In genomic region chr3:52218454-52218853, GRCh38 we compare ENCODE assay signal across 14 cellular contexts. TPM values are rescaled to one million over a fixed set of nuclear protein-coding genes. Genes with fewer than 3 reads are reported as not detected.
DNase-seq lines count a peak whose midpoint lies in the region; ATAC-seq and TF ChIP-seq lines count a peak whose summit lies in the region.
"Had no signal": no experiment of that assay in that cellular context is flagged by ENCODE, and none has a peak within 500 bp of the region (broad histone marks: within the 10 kb centered on the region; RNA-seq: fewer than 3 reads in every experiment).

No MANE protein-coding gene starts in this region.

- CTCF ChIA-PET in A673 (lab: Charles Lee), result no interaction called here

- peak overlapping the region; percentile 67 for H3K27ac ChIP-seq in CD4-positive, CD25-positive, alpha-beta regulatory T cell (ENCODE audit: insufficient read depth, low read length, poor library complexity, severe bottlenecking)
- H3K27ac ChIP-seq in body of pancreas, result peak overlapping the region in 3 of 4 donors; percentile 9 to 86 (median 83)
- H3K27ac ChIP-seq in A673 (ENCODE audit: low read depth, low read length, poor library complexity, severe bottlenecking), result no peak overlapping the region

- H3K27me3 ChIP-seq in CD4-positive, CD25-positive, alpha-beta regulatory T cell (ENCODE audit: control insufficient read depth, insufficient read depth, low read length), result no peaks in the 10 kb centered on the region
- H3K27me3 ChIP-seq in body of pancreas, result no peaks in the 10 kb centered on the region
- no peaks in the 10 kb centered on the region for H3K27me3 ChIP-seq in A673 (replicated peaks; ENCODE audit: insufficient read depth, low read depth, low read length, poor library complexity)
- H3K27me3 ChIP-seq: dorsolateral prefrontal cortex had no signal

- H3K36me3 Mint-ChIP-seq in CD4-positive, CD25-positive, alpha-beta regulatory T cell, result peaks cover 21% of the 10 kb centered on the region
- H3K36me3 Mint-ChIP-seq in nephron (ENCODE audit: low read depth), result peaks cover 28% of the 10 kb centered on the region

- TF ChIP-seq POLR2A in NB4 (IDR thresholded peaks at IDR 0.05; ENCODE audit: extremely low read depth, insufficient read length), result no peak
- no peak for TF ChIP-seq POLR2A in body of pancreas (IDR thresholded peaks at IDR 0.05)

- peak in 1 of 3 donors; percentile 80 for DNase-seq in CD4-positive, CD25-positive, alpha-beta regulatory T cell
- DNase-seq in NB4 (ENCODE audit: low read depth) (peak; percentile 47), body of pancreas (no peak), LoVo (ENCODE audit: low spot score) (no peak), A673 (ENCODE audit: low spot score) (no peak)
- DNase-seq: DMS53; NCI-H1930; stimulated activated CD8-positive, alpha-beta memory T cell treated with anti-CD3 and anti-CD28 coated beads, Interleukin-4, amount 100 ng/mL, for 48 hours had no signal

- 71 to 94% methylated on average over 7 to 12 of the region's 12 CpGs for WGBS in body of pancreas, 2 donors

- ATAC-seq in CD4-positive, CD25-positive, alpha-beta regulatory T cell (ENCODE audit: low read depth in 2 of 2), result peak in 1 of 2 donors; percentile 27
- no peak for ATAC-seq in body of pancreas
- no peak for ATAC-seq in GM21737 (IDR thresholded peaks at IDR 0.05; ENCODE audit: unreplicated experiment)
- ATAC-seq in GM19395 (IDR thresholded peaks at IDR 0.05; ENCODE audit: unreplicated experiment), result no peak

- BruUV-seq in A673 (replicated peaks; lab: Mats Ljungman, UMichigan), result no TSS peak

- POLR2A ChIA-PET in A673 (lab: Charles Lee; ENCODE audit: low non-redundant PET), result interaction anchor here (0.6 kb wide), 1 partner anchor 27 kb away, joined by 6 read pairs; the partner anchor contains the start of gene PPM1M

- peaks cover 0 to 1% (median 0%) of the 10 kb centered on the region in 7 donors for H3K9me3 Mint-ChIP-seq in CD4-positive, CD25-positive, alpha-beta regulatory T cell
- no peaks in the 10 kb centered on the region for H3K9me3 Mint-ChIP-seq in nephron

- H3K36me3 ChIP-seq in CD4-positive, CD25-positive, alpha-beta regulatory T cell (ENCODE audit: control insufficient read depth, insufficient read depth, low read length), result peaks cover 20% of the 10 kb centered on the region
- H3K36me3 ChIP-seq in body of pancreas (replicated peaks in 1 of 2; ENCODE audit: insufficient read depth in 1 of 2, low read depth in 2 of 2) (peaks cover 0 to 11% of the 10 kb centered on the region in 2 donors), A673 (ENCODE audit: insufficient read depth, low read length, poor library complexity, severe bottlenecking) (peaks cover 4% of the 10 kb centered on the region)

- TF ChIP-seq CTCF in NB4 (IDR thresholded peaks at IDR 0.05; ENCODE audit: low read depth, low read length), result no peak
- no peak for TF ChIP-seq CTCF in body of pancreas (IDR thresholded peaks at IDR 0.05)
- TF ChIP-seq CTCF in nephron (IDR thresholded peaks at IDR 0.05; ENCODE audit: unreplicated experiment in 3 of 3), result no peak
- no peak for TF ChIP-seq CTCF in A673 (conservative IDR thresholded peaks at IDR 0.05; ENCODE audit: low read depth, low read length)

- peaks cover 21 to 79% (median 50%) of the 10 kb centered on the region in 4 donors for H3K4me1 Mint-ChIP-seq in CD4-positive, CD25-positive, alpha-beta regulatory T cell
- peaks cover 33% of the 10 kb centered on the region for H3K4me1 Mint-ChIP-seq in nephron

- peaks cover 72% of the 10 kb centered on the region for H3K4me1 ChIP-seq in CD4-positive, CD25-positive, alpha-beta regulatory T cell (ENCODE audit: control insufficient read depth, insufficient read depth, low read length, poor library complexity, severe bottlenecking)
- H3K4me1 ChIP-seq in body of pancreas, result peaks cover 27% of the 10 kb centered on the region
- H3K4me1 ChIP-seq in A673 (ENCODE audit: insufficient read depth, low read length, poor library complexity, severe bottlenecking), result no peaks in the 10 kb centered on the region

- peak overlapping the region; percentile 65 to 80 (median 76) for H3K4me3 Mint-ChIP-seq in CD4-positive, CD25-positive, alpha-beta regulatory T cell
- no peak overlapping the region for H3K4me3 Mint-ChIP-seq in nephron

- H3K27ac Mint-ChIP-seq in CD4-positive, CD25-positive, alpha-beta regulatory T cell, result peak overlapping the region; percentile 62 to 97 (median 86)
- peak overlapping the region; percentile 73 to 89 (median 82) for H3K27ac Mint-ChIP-seq in nephron

- no peaks in the 10 kb centered on the region for H3K27me3 Mint-ChIP-seq in CD4-positive, CD25-positive, alpha-beta regulatory T cell
- peaks cover 3% of the 10 kb centered on the region for H3K27me3 Mint-ChIP-seq in nephron (ENCODE audit: low read depth)

- peak overlapping the region; percentile 56 for H3K4me3 ChIP-seq in CD4-positive, CD25-positive, alpha-beta regulatory T cell (ENCODE audit: low read depth, low read length)
- H3K4me3 ChIP-seq in NB4 (ENCODE audit: low read depth, low read length), result no peak overlapping the region
- no peak overlapping the region for H3K4me3 ChIP-seq in body of pancreas
- H3K4me3 ChIP-seq in A673 (ENCODE audit: low read depth, low read length, poor library complexity, severe bottlenecking), result no peak overlapping the region
- H3K4me3 ChIP-seq: dorsolateral prefrontal cortex had no signal

- intact Hi-C loops in body of pancreas (cut with DNase I) (no loop called here), A673 (cut with micrococcal nuclease; ENCODE audit: unreplicated experiment) (no loop called here)

- H3K9me3 ChIP-seq in CD4-positive, CD25-positive, alpha-beta regulatory T cell (ENCODE audit: control insufficient read depth in 2 of 2, low read length in 2 of 2), result no peaks in the 10 kb centered on the region
- no peaks in the 10 kb centered on the region for H3K9me3 ChIP-seq in body of pancreas
- no peaks in the 10 kb centered on the region for H3K9me3 ChIP-seq in A673 (ENCODE audit: low read depth, low read length, poor library complexity, severe bottlenecking)

RNA-seq across cellular contexts. Expression of gene TLR9, which starts 7.0 kb away (rescaled TPM):
- 0.27 TPM for total RNA-seq in CD4-positive, CD25-positive, alpha-beta regulatory T cell
- under 1 TPM in 1 of 4 donors, not detected in 3; 0.16 TPM for polyA plus RNA-seq in CD4-positive, CD25-positive, alpha-beta regulatory T cell
- total RNA-seq in body of pancreas (under 1 TPM in 1 of 2 donors, not detected in 1; 0.26 TPM), A673 (2021) (not detected in 2 replicates)
- total RNA-seq: H1, RPMI7951 had no signal

RNA-seq across cellular contexts. Expression of gene ALAS1, which starts 20.5 kb away (rescaled TPM):
- 17.1 TPM for total RNA-seq in CD4-positive, CD25-positive, alpha-beta regulatory T cell
- 10 to 100 TPM; 22.4 to 41.4 (median 34.2) TPM for polyA plus RNA-seq in CD4-positive, CD25-positive, alpha-beta regulatory T cell
- 10 to 100 TPM; 13.5 to 63.6 TPM for total RNA-seq in body of pancreas
- 52.2 and 58.6 TPM in 2 replicates for total RNA-seq in A673 (2021)

RNA-seq across cellular contexts. Expression of gene TWF2, which starts 20.5 kb away (rescaled TPM):
- 62.4 TPM for total RNA-seq in CD4-positive, CD25-positive, alpha-beta regulatory T cell
- polyA plus RNA-seq in CD4-positive, CD25-positive, alpha-beta regulatory T cell, result 100 to 1,000 TPM; 116 to 142 (median 131) TPM
- total RNA-seq in body of pancreas (10 to 100 TPM; 26.7 to 35.8 TPM), A673 (2021) (18.3 and 21.0 TPM in 2 replicates)

RNA-seq across cellular contexts. Expression of gene PPM1M, which starts 27.1 kb away (rescaled TPM):
- total RNA-seq in CD4-positive, CD25-positive, alpha-beta regulatory T cell, result 80.7 TPM
- 100 to 1,000 TPM in 1 of 4 donors, 10 to 100 TPM in 3; 55.5 to 104 (median 74.9) TPM for polyA plus RNA-seq in CD4-positive, CD25-positive, alpha-beta regulatory T cell
- 10 to 100 TPM in 1 of 2 donors, 1 to 10 TPM in 1; 6.9 to 15.3 TPM for total RNA-seq in body of pancreas
- total RNA-seq in A673 (2021), result 3.6 and 5.8 TPM in 2 replicates

RNA-seq across cellular contexts. Expression of gene WDR82, which starts 60.0 kb away (rescaled TPM):
- 116 TPM for total RNA-seq in CD4-positive, CD25-positive, alpha-beta regulatory T cell
- polyA plus RNA-seq in CD4-positive, CD25-positive, alpha-beta regulatory T cell, result 100 to 1,000 TPM in 2 of 4 donors, 10 to 100 TPM in 2; 85.9 to 111 (median 103) TPM
- total RNA-seq in body of pancreas, result 10 to 100 TPM; 19.1 to 21.5 TPM
- 50.1 and 54.3 TPM in 2 replicates for total RNA-seq in A673 (2021)

Comparison
In these comparisons a context has a peak if more than half of its experiments do, and no peak if none do; other contexts are left out.
1. H3K4me3 Mint-ChIP-seq: peak in CD4-positive, CD25-positive, alpha-beta regulatory T cell (4 of 4); none in nephron (0 of 3).